1 cellular context compared by ENCODE assay signal in the genomic region with DNA sequence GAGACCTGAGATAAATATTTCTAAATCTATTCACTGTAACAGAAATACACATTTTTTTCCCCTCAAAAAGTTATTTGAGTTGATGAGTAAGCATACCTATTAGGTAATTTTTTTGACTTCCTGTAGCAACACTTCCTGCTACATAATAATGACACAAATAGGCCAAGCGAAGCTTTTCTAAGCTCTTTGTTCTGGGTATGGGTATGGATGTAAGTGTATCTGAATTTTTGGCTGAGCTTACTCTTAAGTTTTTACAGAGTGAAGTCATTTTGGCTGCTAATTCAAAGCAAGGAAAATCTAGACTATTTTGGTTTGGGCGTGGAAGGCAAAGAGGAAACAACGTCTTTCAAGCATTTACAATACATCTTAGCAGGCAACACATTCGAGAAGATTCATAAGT.
TF ChIP-seq lines count a peak whose summit lies in the region.

No MANE protein-coding gene starts in this region.

TF ChIP-seq in GM23338, 12 proteins besides CTCF, POLR2A, EP300 and RAD21 (continued from another document):
- TF ChIP-seq, protein P1, sequence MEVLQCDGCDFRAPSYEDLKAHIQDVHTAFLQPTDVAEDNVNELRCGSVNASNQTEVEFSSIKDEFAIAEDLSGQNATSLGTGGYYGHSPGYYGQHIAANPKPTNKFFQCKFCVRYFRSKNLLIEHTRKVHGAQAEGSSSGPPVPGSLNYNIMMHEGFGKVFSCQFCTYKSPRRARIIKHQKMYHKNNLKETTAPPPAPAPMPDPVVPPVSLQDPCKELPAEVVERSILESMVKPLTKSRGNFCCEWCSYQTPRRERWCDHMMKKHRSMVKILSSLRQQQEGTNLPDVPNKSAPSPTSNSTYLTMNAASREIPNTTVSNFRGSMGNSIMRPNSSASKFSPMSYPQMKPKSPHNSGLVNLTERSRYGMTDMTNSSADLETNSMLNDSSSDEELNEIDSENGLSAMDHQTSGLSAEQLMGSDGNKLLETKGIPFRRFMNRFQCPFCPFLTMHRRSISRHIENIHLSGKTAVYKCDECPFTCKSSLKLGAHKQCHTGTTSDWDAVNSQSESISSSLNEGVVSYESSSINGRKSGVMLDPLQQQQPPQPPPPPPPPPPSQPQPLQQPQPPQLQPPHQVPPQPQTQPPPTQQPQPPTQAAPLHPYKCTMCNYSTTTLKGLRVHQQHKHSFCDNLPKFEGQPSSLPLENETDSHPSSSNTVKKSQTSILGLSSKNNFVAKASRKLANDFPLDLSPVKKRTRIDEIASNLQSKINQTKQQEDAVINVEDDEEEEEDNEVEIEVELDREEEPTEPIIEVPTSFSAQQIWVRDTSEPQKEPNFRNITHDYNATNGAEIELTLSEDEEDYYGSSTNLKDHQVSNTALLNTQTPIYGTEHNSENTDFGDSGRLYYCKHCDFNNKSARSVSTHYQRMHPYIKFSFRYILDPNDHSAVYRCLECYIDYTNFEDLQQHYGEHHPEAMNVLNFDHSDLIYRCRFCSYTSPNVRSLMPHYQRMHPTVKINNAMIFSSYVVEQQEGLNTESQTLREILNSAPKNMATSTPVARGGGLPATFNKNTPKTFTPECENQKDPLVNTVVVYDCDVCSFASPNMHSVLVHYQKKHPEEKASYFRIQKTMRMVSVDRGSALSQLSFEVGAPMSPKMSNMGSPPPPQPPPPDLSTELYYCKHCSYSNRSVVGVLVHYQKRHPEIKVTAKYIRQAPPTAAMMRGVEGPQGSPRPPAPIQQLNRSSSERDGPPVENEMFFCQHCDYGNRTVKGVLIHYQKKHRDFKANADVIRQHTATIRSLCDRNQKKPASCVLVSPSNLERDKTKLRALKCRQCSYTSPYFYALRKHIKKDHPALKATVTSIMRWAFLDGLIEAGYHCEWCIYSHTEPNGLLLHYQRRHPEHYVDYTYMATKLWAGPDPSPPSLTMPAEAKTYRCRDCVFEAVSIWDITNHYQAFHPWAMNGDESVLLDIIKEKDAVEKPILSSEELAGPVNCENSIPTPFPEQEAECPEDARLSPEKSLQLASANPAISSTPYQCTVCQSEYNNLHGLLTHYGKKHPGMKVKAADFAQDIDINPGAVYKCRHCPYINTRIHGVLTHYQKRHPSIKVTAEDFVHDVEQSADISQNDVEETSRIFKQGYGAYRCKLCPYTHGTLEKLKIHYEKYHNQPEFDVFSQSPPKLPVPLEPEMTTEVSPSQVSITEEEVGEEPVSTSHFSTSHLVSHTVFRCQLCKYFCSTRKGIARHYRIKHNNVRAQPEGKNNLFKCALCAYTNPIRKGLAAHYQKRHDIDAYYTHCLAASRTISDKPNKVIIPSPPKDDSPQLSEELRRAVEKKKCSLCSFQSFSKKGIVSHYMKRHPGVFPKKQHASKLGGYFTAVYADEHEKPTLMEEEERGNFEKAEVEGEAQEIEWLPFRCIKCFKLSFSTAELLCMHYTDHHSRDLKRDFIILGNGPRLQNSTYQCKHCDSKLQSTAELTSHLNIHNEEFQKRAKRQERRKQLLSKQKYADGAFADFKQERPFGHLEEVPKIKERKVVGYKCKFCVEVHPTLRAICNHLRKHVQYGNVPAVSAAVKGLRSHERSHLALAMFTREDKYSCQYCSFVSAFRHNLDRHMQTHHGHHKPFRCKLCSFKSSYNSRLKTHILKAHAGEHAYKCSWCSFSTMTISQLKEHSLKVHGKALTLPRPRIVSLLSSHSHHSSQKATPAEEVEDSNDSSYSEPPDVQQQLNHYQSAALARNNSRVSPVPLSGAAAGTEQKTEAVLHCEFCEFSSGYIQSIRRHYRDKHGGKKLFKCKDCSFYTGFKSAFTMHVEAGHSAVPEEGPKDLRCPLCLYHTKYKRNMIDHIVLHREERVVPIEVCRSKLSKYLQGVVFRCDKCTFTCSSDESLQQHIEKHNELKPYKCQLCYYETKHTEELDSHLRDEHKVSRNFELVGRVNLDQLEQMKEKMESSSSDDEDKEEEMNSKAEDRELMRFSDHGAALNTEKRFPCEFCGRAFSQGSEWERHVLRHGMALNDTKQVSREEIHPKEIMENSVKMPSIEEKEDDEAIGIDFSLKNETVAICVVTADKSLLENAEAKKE (CRISPR knock-in tag; IDR thresholded peaks at IDR 0.05): no peak
- TF ChIP-seq, protein P2, sequence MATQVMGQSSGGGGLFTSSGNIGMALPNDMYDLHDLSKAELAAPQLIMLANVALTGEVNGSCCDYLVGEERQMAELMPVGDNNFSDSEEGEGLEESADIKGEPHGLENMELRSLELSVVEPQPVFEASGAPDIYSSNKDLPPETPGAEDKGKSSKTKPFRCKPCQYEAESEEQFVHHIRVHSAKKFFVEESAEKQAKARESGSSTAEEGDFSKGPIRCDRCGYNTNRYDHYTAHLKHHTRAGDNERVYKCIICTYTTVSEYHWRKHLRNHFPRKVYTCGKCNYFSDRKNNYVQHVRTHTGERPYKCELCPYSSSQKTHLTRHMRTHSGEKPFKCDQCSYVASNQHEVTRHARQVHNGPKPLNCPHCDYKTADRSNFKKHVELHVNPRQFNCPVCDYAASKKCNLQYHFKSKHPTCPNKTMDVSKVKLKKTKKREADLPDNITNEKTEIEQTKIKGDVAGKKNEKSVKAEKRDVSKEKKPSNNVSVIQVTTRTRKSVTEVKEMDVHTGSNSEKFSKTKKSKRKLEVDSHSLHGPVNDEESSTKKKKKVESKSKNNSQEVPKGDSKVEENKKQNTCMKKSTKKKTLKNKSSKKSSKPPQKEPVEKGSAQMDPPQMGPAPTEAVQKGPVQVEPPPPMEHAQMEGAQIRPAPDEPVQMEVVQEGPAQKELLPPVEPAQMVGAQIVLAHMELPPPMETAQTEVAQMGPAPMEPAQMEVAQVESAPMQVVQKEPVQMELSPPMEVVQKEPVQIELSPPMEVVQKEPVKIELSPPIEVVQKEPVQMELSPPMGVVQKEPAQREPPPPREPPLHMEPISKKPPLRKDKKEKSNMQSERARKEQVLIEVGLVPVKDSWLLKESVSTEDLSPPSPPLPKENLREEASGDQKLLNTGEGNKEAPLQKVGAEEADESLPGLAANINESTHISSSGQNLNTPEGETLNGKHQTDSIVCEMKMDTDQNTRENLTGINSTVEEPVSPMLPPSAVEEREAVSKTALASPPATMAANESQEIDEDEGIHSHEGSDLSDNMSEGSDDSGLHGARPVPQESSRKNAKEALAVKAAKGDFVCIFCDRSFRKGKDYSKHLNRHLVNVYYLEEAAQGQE (IDR thresholded peaks at IDR 0.05; ENCODE audit: unreplicated experiment): no peak
- no peak for TF ChIP-seq CREB1 (CRISPR knock-in tag; IDR thresholded peaks at IDR 0.05; ENCODE audit: low read depth)
- no peak for TF ChIP-seq ZNF114 (CRISPR knock-in tag; IDR thresholded peaks at IDR 0.05)
- no peak for TF ChIP-seq JUNB (IDR thresholded peaks at IDR 0.05; ENCODE audit: unreplicated experiment)
- no peak for TF ChIP-seq POLR2AphosphoS5 (IDR thresholded peaks at IDR 0.05; ENCODE audit: low read depth)
- no peak for TF ChIP-seq EZH2 (IDR thresholded peaks at IDR 0.05; ENCODE audit: low read depth, unreplicated experiment)
- TF ChIP-seq, protein P3, sequence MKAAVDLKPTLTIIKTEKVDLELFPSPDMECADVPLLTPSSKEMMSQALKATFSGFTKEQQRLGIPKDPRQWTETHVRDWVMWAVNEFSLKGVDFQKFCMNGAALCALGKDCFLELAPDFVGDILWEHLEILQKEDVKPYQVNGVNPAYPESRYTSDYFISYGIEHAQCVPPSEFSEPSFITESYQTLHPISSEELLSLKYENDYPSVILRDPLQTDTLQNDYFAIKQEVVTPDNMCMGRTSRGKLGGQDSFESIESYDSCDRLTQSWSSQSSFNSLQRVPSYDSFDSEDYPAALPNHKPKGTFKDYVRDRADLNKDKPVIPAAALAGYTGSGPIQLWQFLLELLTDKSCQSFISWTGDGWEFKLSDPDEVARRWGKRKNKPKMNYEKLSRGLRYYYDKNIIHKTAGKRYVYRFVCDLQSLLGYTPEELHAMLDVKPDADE (IDR thresholded peaks at IDR 0.05): no peak
